Comparison of ENCODE assay signal across 8 cellular contexts in the genomic region with DNA sequence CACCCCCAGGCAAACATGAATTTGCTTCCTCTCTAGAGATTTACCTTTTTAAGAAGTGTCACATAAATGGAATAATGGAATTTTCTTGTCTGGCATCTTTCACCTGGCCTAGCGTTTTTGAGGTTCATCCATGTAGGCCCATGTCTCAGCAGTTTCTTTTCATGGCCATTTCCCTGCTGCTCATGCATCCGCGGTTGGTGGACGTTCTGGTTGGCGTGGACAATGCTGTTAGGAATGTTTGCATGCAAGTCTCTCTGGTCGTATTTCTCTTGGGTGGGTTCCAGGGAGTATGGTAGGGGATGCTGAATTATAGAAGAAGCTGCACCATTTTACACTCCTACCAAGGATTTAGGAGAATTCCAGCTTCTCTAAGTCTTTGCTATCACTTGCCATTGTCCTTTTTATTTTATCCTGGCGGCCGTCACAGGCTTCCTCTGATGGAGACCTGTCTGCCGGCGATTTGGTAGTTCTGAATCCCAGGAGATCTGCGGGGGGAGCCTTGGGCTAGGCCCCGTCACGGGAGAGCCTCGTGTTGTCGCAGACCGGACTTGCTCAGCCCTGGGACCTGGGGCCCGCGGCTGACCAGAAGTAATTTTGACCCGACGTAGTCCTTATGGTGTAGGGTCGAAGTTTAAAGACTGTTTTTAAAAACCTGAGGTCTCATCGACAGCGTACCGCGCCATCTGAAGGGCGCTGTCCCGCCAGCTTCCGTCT. TPM values are rescaled to one million over a fixed set of nuclear protein-coding genes. Genes with fewer than 3 reads are reported as not detected.
A peak's percentile ranks its signal among the peaks of the same experiment; 100 is the strongest.
DNase-seq lines count a peak whose midpoint lies in the region; FAIRE-seq and TF ChIP-seq lines count a peak whose summit lies in the region.

No MANE protein-coding gene starts in this region.

- intact Hi-C loops in mammary epithelial cell (cut with micrococcal nuclease), result loop anchor here (1.0 to 5.0 kb wide), 2 partner anchors 82 to 264 kb away; partner anchors contain the start of gene GRPEL1

- H3K36me3 ChIP-seq in mammary epithelial cell (ENCODE audit: insufficient read depth, low read length), result peaks cover 1% of the 10 kb centered on the region

- H3K79me2 ChIP-seq in mammary epithelial cell (ENCODE audit: insufficient read depth, low read length), result peaks cover 55% of the 10 kb centered on the region

- H3K4me1 ChIP-seq in mammary epithelial cell (ENCODE audit: insufficient read depth, low read length), result peaks cover 35% of the 10 kb centered on the region

- DNase-seq in DMS153 (lab: John Stamatoyannopoulos, UW) (peak; percentile 1), DMS153 treated with DMSO at 0.1 percent for 48 hours (lab: John Stamatoyannopoulos, UW; ENCODE audit: unreplicated experiment) (no peak), H54 (ENCODE audit: insufficient read length, low spot score) (peak; percentile 41), MV-4-11 (lab: John Stamatoyannopoulos, UW) (peak; percentile 43), mammary epithelial cell (peak; percentile 26), kidney tubule cell (ENCODE audit: low spot score) (peak; percentile 52), GM19239 (ENCODE audit: insufficient read length, low spot score) (no peak)

- TF ChIP-seq CTCF in mammary epithelial cell (conservative IDR thresholded peaks at IDR 0.05 in 1 of 2, IDR thresholded peaks at IDR 0.05 in 1 of 2; ENCODE audit: extremely low read depth in 1 of 2, insufficient read depth in 1 of 2, low read depth in 1 of 2, low read length in 2 of 2), result no peak

- H3K9me3 Mint-ChIP-seq in stimulated activated naive CD8-positive, alpha-beta T cell treated with anti-CD3 and anti-CD28 coated beads, Interleukin-15, Interleukin-2, amounts not matched to agents 100 ng/mL and 50 ng/mL, for 24 hours, result no peaks in the 10 kb centered on the region

- H3K4me3 ChIP-seq in mammary epithelial cell (replicated peaks in 1 of 3; ENCODE audit: insufficient read depth in 1 of 3, low read depth in 2 of 3, low read length in 3 of 3), result peak overlapping the region; percentile 56 to 82 (median 76)

- H3K27me3 Mint-ChIP-seq in stimulated activated naive CD8-positive, alpha-beta T cell treated with anti-CD3 and anti-CD28 coated beads, Interleukin-15, Interleukin-2, amounts not matched to agents 100 ng/mL and 50 ng/mL, for 24 hours, result no peaks in the 10 kb centered on the region

- H2AFZ ChIP-seq in mammary epithelial cell (ENCODE audit: low read depth, low read length), result peak overlapping the region; percentile 83

- H3K27ac Mint-ChIP-seq in stimulated activated naive CD8-positive, alpha-beta T cell treated with anti-CD3 and anti-CD28 coated beads, Interleukin-15, Interleukin-2, amounts not matched to agents 100 ng/mL and 50 ng/mL, for 24 hours, result peak overlapping the region; percentile 90

- 6% methylated on average over 19 of the region's 28 CpGs for WGBS in mammary epithelial cell (ENCODE audit: low coverage, missing lambda C conversion rate)

- H3K4me2 ChIP-seq in mammary epithelial cell (ENCODE audit: insufficient read depth, low read depth, low read length), result peak overlapping the region; percentile 94

- no peaks in the 10 kb centered on the region for H4K20me1 ChIP-seq in mammary epithelial cell (ENCODE audit: insufficient read depth, low read length)

- H3K4me3 Mint-ChIP-seq in stimulated activated naive CD8-positive, alpha-beta T cell treated with anti-CD3 and anti-CD28 coated beads, Interleukin-15, Interleukin-2, amounts not matched to agents 100 ng/mL and 50 ng/mL, for 24 hours, result peak overlapping the region; percentile 89

- peak overlapping the region; percentile 92 for H3K9ac ChIP-seq in mammary epithelial cell (ENCODE audit: insufficient read depth, low read length)

- no peaks in the 10 kb centered on the region for H3K9me3 ChIP-seq in mammary epithelial cell (replicated peaks; ENCODE audit: insufficient read depth, low read length)

- peak overlapping the region; percentile 90 for H3K27ac ChIP-seq in mammary epithelial cell (ENCODE audit: insufficient read depth, low read depth, low read length)

- H3K4me1 Mint-ChIP-seq in stimulated activated naive CD8-positive, alpha-beta T cell treated with anti-CD3 and anti-CD28 coated beads, Interleukin-15, Interleukin-2, amounts not matched to agents 100 ng/mL and 50 ng/mL, for 24 hours (ENCODE audit: low read depth), result peaks cover 71% of the 10 kb centered on the region

- CTCF ChIA-PET in mammary epithelial cell (lab: Charles Lee; ENCODE audit: low non-redundant PET), result interaction anchor here (0.8 kb wide), 1 partner anchor 20 kb away, joined by 6 read pairs; no protein-coding TSS in a partner anchor

- in situ Hi-C loops in mammary epithelial cell (cut with MboI; ENCODE audit: low sequenced_read_pairs in 2 of 2), result no loop called here

- H3K36me3 Mint-ChIP-seq in stimulated activated naive CD8-positive, alpha-beta T cell treated with anti-CD3 and anti-CD28 coated beads, Interleukin-15, Interleukin-2, amounts not matched to agents 100 ng/mL and 50 ng/mL, for 24 hours (ENCODE audit: low read depth), result peaks cover 11% of the 10 kb centered on the region

- TSS peak; percentile 59 for BruUV-seq in mammary epithelial cell (replicated peaks; lab: Mats Ljungman, UMichigan)

- H3K27me3 ChIP-seq in mammary epithelial cell (ENCODE audit: insufficient read depth, low read length), result no peaks in the 10 kb centered on the region

- FAIRE-seq in H54 (lab: Jason Lieb, UNC), result no peak
- FAIRE-seq in GM19239 (lab: Jason Lieb, UNC), result no peak

- peak; percentile 8; the same call in 1 of the 2 replicates for TF ChIP-seq POLR2A in H54 (IDR thresholded peaks at IDR 0.05; ENCODE audit: low read depth, low read length)

- dilution Hi-C loops in mammary epithelial cell (cut with HindIII; ENCODE audit: low sequenced_read_pairs), result loop anchor here (5.0 kb wide), 1 partner anchor 36 kb away; no protein-coding TSS in a partner anchor

RNA-seq across cellular contexts. Expression of gene TADA2B, which starts 56.9 kb away (rescaled TPM):
- 10 to 100 TPM; 13.3 to 17.2 TPM for total RNA-seq in mammary epithelial cell
- 6.7 TPM for polyA plus RNA-seq in mammary epithelial cell
- 9.5 TPM for polyA minus RNA-seq in mammary epithelial cell

Comparison
In these comparisons a context has a peak if more than half of its experiments do, and no peak if none do; other contexts are left out.
1. DNase-seq: peak in DMS153 (single experiment), H54 (single experiment), MV-4-11 (single experiment), mammary epithelial cell (single experiment) and kidney tubule cell (single experiment); none in DMS153 treated with DMSO at 0.1 percent for 48 hours (single experiment) and GM19239 (single experiment).